Comparison of ENCODE assay signal across 1 cellular context in the genomic region with DNA sequence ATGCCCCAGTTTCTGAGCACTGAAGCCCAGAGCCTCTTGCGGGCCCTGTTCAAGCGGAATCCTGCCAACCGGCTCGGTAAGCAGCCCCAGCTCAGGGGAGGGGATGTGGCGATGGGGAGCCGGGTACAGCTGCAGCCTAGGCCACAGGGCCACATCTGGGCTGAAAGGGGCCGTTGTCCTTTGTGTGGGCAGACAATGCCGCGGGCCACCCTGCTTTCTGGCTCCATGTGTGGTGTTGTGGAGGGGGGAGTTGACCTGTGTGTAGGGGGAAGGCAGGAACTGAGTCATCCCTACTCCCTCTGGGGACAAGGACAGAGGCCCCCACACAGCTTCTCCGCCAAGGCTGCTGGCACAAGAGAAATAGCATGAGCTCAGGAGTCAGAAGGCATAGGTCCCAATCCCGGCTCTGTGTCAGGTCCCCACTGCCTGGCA.
TF ChIP-seq lines count a peak whose summit lies in the region.

No MANE protein-coding gene starts in this region.

TF ChIP-seq in SK-N-SH, 30 proteins besides CTCF, POLR2A, EP300 and RAD21 (continued from another document):
- TF ChIP-seq, protein P1, sequence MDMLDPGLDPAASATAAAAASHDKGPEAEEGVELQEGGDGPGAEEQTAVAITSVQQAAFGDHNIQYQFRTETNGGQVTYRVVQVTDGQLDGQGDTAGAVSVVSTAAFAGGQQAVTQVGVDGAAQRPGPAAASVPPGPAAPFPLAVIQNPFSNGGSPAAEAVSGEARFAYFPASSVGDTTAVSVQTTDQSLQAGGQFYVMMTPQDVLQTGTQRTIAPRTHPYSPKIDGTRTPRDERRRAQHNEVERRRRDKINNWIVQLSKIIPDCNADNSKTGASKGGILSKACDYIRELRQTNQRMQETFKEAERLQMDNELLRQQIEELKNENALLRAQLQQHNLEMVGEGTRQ (IDR thresholded peaks at IDR 0.05; ENCODE audit: borderline replicate concordance, low read depth, low read length): no peak
- TF ChIP-seq NRF1 (IDR thresholded peaks at IDR 0.05; ENCODE audit: low read depth, low read length): no peak
- TF ChIP-seq SMC3 (IDR thresholded peaks at IDR 0.05; ENCODE audit: low read depth, low read length): no peak
- no peak for TF ChIP-seq TCF12 (IDR thresholded peaks at IDR 0.05)
- TF ChIP-seq, protein P2, sequence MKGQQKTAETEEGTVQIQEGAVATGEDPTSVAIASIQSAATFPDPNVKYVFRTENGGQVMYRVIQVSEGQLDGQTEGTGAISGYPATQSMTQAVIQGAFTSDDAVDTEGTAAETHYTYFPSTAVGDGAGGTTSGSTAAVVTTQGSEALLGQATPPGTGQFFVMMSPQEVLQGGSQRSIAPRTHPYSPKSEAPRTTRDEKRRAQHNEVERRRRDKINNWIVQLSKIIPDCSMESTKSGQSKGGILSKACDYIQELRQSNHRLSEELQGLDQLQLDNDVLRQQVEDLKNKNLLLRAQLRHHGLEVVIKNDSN (IDR thresholded peaks at IDR 0.05; ENCODE audit: borderline replicate concordance, low read depth): no peak
- TF ChIP-seq POLR2AphosphoS5 (IDR thresholded peaks at IDR 0.05; ENCODE audit: low read depth, low read length): no peak
